ENCODE assay signal across 25 cellular contexts in genomic region chr9:93613174-93613573, GRCh38.
"Had no signal": no experiment of that assay in that cellular context is flagged by ENCODE, and none has a peak within 500 bp of the region (broad histone marks: within the 10 kb centered on the region; RNA-seq: fewer than 3 reads in every experiment).

No MANE protein-coding gene starts in this region.

- H3K27me3 ChIP-seq: body of pancreas, foreskin keratinocyte, ovary, right atrium auricular region, spleen, suprapubic skin, transverse colon, uterus had no signal

- ATAC-seq: body of pancreas, T-helper 17 cell had no signal

- H3K27me3 Mint-ChIP-seq: activated B cell treated with CpG ODN at 0.5 μM for 24 hours; activated naive CD4-positive, alpha-beta T cell treated with anti-CD3 and anti-CD28 coated beads, Interleukin-2, amount 10 ng/mL, durations not matched to agents 7 days and 5 days; dendritic cell treated with granulocyte-macrophage colony-stimulating factor and Interleukin-4, amounts not matched to agents 40 ng/mL and 50 ng/mL, for 4 days; stimulated activated naive CD8-positive, alpha-beta T cell treated with anti-CD3 and anti-CD28 coated beads, Interleukin-15, Interleukin-2, amounts not matched to agents 100 ng/mL and 50 ng/mL, for 24 hours; T-helper 17 cell had no signal

- H3K4me3 ChIP-seq: body of pancreas, lower lobe of right lung, ovary, prostate gland, right atrium auricular region, spleen, suprapubic skin, transverse colon, uterus had no signal

- H3K4me1 Mint-ChIP-seq: activated naive CD4-positive, alpha-beta T cell treated with anti-CD3 and anti-CD28 coated beads, Interleukin-2, amount 10 ng/mL, durations not matched to agents 7 days and 5 days; mesothelial cell of epicardium had no signal

- H3K4me3 Mint-ChIP-seq: activated B cell treated with CpG ODN at 0.5 μM for 24 hours; activated naive CD4-positive, alpha-beta T cell treated with anti-CD3 and anti-CD28 coated beads, Interleukin-2, amount 10 ng/mL, durations not matched to agents 7 days and 5 days; dendritic cell treated with granulocyte-macrophage colony-stimulating factor and Interleukin-4, amounts not matched to agents 40 ng/mL and 50 ng/mL, for 4 days; mesothelial cell of epicardium; natural killer cell; stimulated activated naive CD8-positive, alpha-beta T cell treated with anti-CD3 and anti-CD28 coated beads, Interleukin-15, Interleukin-2, amounts not matched to agents 100 ng/mL and 50 ng/mL, for 24 hours; T-helper 17 cell had no signal

- H3K36me3 ChIP-seq: lower lobe of right lung, ovary, prostate gland, right atrium auricular region, spleen, suprapubic skin, transverse colon, uterus had no signal

- H3K4me1 ChIP-seq: prostate gland, uterus had no signal

- DNase-seq: activated B cell treated with CpG ODN at 0.5 μM for 24 hours; activated CD4-positive, alpha-beta T cell treated with anti-CD3 and anti-CD28 coated beads for 4 hours; activated CD8-positive, alpha-beta memory T cell treated with anti-CD3 and anti-CD28 coated beads, Interleukin-2, amount 50 U/mL, for 4 hours; activated effector memory CD4-positive, alpha-beta T cell treated with anti-CD3 and anti-CD28 coated beads, Interleukin-2, amount 50 U/mL, for 16 hours; activated naive CD4-positive, alpha-beta T cell treated with anti-CD3 and anti-CD28 coated beads, Interleukin-2, amount 10 ng/mL, durations not matched to agents 7 days and 5 days; anterior cingulate cortex; effector CD4-positive, alpha-beta T cell; left colon; lower lobe of right lung; natural killer cell; stimulated activated CD4-positive, alpha-beta T cell treated with anti-CD3 and anti-CD28 coated beads, Interleukin-4, amount 100 ng/mL, for 1 hour; SW 1271; T-helper 17 cell; transverse colon; uterus had no signal

- H3K27ac ChIP-seq: body of pancreas, foreskin keratinocyte, lower lobe of right lung, ovary, prostate gland, right atrium auricular region, spleen, suprapubic skin, transverse colon, uterus had no signal

- H3K9me3 ChIP-seq: body of pancreas, ovary, prostate gland had no signal

- H3K27ac Mint-ChIP-seq: activated B cell treated with CpG ODN at 0.5 μM for 24 hours; activated naive CD4-positive, alpha-beta T cell treated with anti-CD3 and anti-CD28 coated beads, Interleukin-2, amount 10 ng/mL, durations not matched to agents 7 days and 5 days; dendritic cell treated with granulocyte-macrophage colony-stimulating factor and Interleukin-4, amounts not matched to agents 40 ng/mL and 50 ng/mL, for 4 days; mesothelial cell of epicardium; T-helper 17 cell had no signal
